ENCODE assay signal across 1 cellular context in the genomic region with DNA sequence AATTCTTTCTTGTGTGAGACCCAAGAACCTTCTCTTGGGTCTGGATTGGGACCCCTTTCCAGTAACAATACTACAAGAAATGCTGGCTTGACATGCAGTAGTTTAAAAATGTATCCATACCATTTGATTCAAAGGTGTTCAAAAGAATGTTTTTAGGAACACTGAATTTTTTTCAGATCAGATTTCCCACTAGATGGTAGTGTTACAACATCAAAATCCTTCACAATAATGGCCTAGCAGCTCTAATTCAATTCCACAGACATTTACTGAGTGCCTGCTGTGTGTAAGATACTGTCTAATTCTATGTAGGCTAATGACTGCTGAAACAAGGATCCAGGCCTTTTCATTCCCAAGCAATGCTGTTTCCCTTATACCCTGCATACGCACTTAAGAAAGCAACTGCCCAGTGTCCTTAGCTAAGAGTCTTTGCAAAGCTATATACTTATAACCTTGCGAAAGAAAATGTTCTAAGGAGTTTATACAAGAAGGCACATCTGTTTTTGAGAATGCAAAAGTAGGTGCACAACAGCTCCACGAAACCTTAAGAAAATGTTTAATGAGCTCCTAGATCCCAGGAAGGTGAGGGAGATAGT.
TF ChIP-seq lines count a peak whose summit lies in the region.

No MANE protein-coding gene starts in this region.

TF ChIP-seq in WTC11, 78 proteins besides CTCF, POLR2A, EP300 and RAD21 (continued from another document):
- no peak for TF ChIP-seq AR (CRISPR knock-in tag; IDR thresholded peaks at IDR 0.05)
TF ChIP-seq in WTC11: peak in this region for 0.
